In the genomic region with DNA sequence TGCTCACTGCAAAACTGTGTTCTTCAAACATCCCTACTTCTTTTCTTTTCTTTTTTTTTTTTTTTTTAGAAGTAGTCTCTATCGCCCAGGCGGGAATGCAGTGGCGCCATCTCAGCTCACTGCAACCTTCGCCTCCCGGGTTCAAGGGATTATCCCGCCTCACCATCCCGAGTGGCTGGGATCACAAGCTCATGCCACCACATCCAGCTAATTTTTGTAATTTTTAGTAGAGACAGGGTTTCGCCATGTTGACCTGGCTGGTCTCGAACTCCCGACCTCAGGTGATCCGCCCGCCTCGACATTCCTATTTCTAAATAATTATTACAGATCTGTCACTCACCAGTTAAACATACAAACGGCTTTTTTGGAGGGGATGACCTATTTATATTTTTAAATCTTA, we compare ENCODE assay signal across 9 cellular contexts. TPM values are rescaled to one million over a fixed set of nuclear protein-coding genes. Genes with fewer than 3 reads are reported as not detected.
DNase-seq lines count a peak whose midpoint lies in the region; ATAC-seq and TF ChIP-seq lines count a peak whose summit lies in the region.
"Had no signal": no experiment of that assay in that cellular context is flagged by ENCODE, and none has a peak within 500 bp of the region (broad histone marks: within the 10 kb centered on the region; RNA-seq: fewer than 3 reads in every experiment).

No MANE protein-coding gene starts in this region.

- H3K9me3 ChIP-seq in gastrocnemius medialis = no peaks in the 10 kb centered on the region

- ATAC-seq in gastrocnemius medialis (no peak), GM21619 (IDR thresholded peaks at IDR 0.05; ENCODE audit: unreplicated experiment) (no peak), HG03378 (IDR thresholded peaks at IDR 0.05; ENCODE audit: unreplicated experiment) (no peak)

- peaks cover 35 to 47% of the 10 kb centered on the region in 2 donors for H3K4me1 ChIP-seq in gastrocnemius medialis

- peaks cover 0 to 6% of the 10 kb centered on the region in 2 donors for H3K36me3 ChIP-seq in gastrocnemius medialis

- no peaks in the 10 kb centered on the region for H3K27me3 ChIP-seq in gastrocnemius medialis

- DNase-seq in foreskin fibroblast (no peak), gastrocnemius medialis (no peak), NCI-H82 (lab: John Stamatoyannopoulos, UW) (no peak), activated gamma-delta T cell treated with Interleukin-2 at 50 U/mL for 16 hours (no peak)

- in situ Hi-C loops in gastrocnemius medialis (cut with MboI; ENCODE audit: low sequenced_read_pairs in 4 of 4) = loop anchor here (25.0 kb wide), 2 partner anchors 349 to 374 kb away; a partner anchor contains a TSS

- H3K27ac ChIP-seq in VCaP = peak overlapping the region; percentile 91; the same call in 1 of the 2 replicates
- H3K27ac ChIP-seq in gastrocnemius medialis = peak overlapping the region; percentile 93 to 99 (median 96)

- TF ChIP-seq POLR2A in gastrocnemius medialis (IDR thresholded peaks at IDR 0.05) = no peak

- intact Hi-C loops in gastrocnemius medialis (cut with DNase I; ENCODE audit: low total_unique reads) = loop anchor here (5.0 to 10.0 kb wide), 3 partner anchors 359 to 823 kb away; a partner anchor contains a TSS

- TF ChIP-seq CTCF in GM12875 (IDR thresholded peaks at IDR 0.05; ENCODE audit: borderline replicate concordance, insufficient read depth, low read depth, low read length) = no peak
- TF ChIP-seq CTCF in VCaP (conservative IDR thresholded peaks at IDR 0.05) = no peak
- TF ChIP-seq CTCF in foreskin fibroblast (IDR thresholded peaks at IDR 0.05; ENCODE audit: low read depth, low read length) = no peak
- no peak for TF ChIP-seq CTCF in gastrocnemius medialis (IDR thresholded peaks at IDR 0.05 in 4 of 5, conservative IDR thresholded peaks at IDR 0.05 in 1 of 5)

- H3K4me3 ChIP-seq in GM12875 (ENCODE audit: low read depth, low read length) = peak overlapping the region; percentile 78
- peak overlapping the region; percentile 89 to 97 for H3K4me3 ChIP-seq in foreskin fibroblast (ENCODE audit: low read depth in 1 of 2, low read length in 2 of 2)
- H3K4me3 ChIP-seq in gastrocnemius medialis = peak overlapping the region; percentile 77 to 99 (median 86)

RNA-seq across cellular contexts. Expression of a gene that starts 1.0 kb away (rescaled TPM):
- 100 to 1,000 TPM; 181 to 201 (median 190) TPM for total RNA-seq in gastrocnemius medialis

RNA-seq across cellular contexts. Expression of a gene that starts 11.4 kb away (rescaled TPM):
- 1 to 10 TPM; 1.2 to 3.9 (median 2.1) TPM for total RNA-seq in gastrocnemius medialis

RNA-seq across cellular contexts. Expression of a gene that starts 15.6 kb away (rescaled TPM):
- total RNA-seq in gastrocnemius medialis = not detected
- total RNA-seq: glomerular endothelial cell had no signal

RNA-seq across cellular contexts. Expression of a gene that starts 24.4 kb away (rescaled TPM):
- total RNA-seq in gastrocnemius medialis = under 1 TPM in 2 of 4 donors, not detected in 2; 0.36 to 0.49 TPM

RNA-seq across cellular contexts. Expression of a gene that starts 32.5 kb away (rescaled TPM):
- under 1 TPM in 2 of 4 donors, not detected in 2; 0.31 to 0.78 TPM for total RNA-seq in gastrocnemius medialis
